ENCODE assay signal across 1 cellular context in genomic region chr15:35481992-35482391, GRCh38.
TF ChIP-seq lines count a peak whose summit lies in the region.

No MANE protein-coding gene starts in this region.

TF ChIP-seq in GM12878, 131 proteins besides CTCF, POLR2A, EP300 and RAD21 (continued from another document):
- TF ChIP-seq ZBTB4 (CRISPR knock-in tag; IDR thresholded peaks at IDR 0.05) (no peak), RUNX3 (IDR thresholded peaks at IDR 0.05; ENCODE audit: low read length) (no peak), ZBTB40 (IDR thresholded peaks at IDR 0.05; ENCODE audit: borderline replicate concordance) (no peak)
